15 cellular contexts compared by ENCODE assay signal in genomic region chr2:45745231-45745630, GRCh38.
"Had no signal": no experiment of that assay in that cellular context is flagged by ENCODE, and none has a peak within 500 bp of the region (broad histone marks: within the 10 kb centered on the region; RNA-seq: fewer than 3 reads in every experiment).

No MANE protein-coding gene starts in this region.

- FAIRE-seq: keratinocyte had no signal

- DNase-seq: activated CD4-positive, alpha-beta memory T cell treated with anti-CD3 and anti-CD28 coated beads for 36 hours; activated CD4-positive, alpha-beta T cell treated with anti-CD3 and anti-CD28 coated beads for 1 hour; activated gamma-delta T cell treated with Interleukin-2 at 50 U/mL for 16 hours; activated naive CD8-positive, alpha-beta T cell treated with anti-CD3 and anti-CD28 coated beads, Interleukin-2, amount 10 ng/mL, durations not matched to agents 7 days and 5 days; activated T-cell treated with anti-CD3 and anti-CD28 coated beads, Interleukin-2, amount 50 U/mL, for 48 hours; aorta; gastrocnemius medialis; midbrain; naive B cell; right lobe of liver; stimulated activated CD4-positive, alpha-beta T cell treated with anti-CD3 and anti-CD28 coated beads, Interleukin-15, amount 100 ng/mL, for 24 hours; stimulated activated CD4-positive, alpha-beta T cell treated with anti-CD3 and anti-CD28 coated beads, Interleukin-4, amount 100 ng/mL, for 24 hours; stomach; thyroid gland had no signal

- H3K36me3 ChIP-seq: gastrocnemius medialis, right lobe of liver, stomach, thyroid gland had no signal

- H3K27me3 Mint-ChIP-seq: activated CD4-positive, alpha-beta memory T cell treated with anti-CD3 and anti-CD28 coated beads for 36 hours; activated naive CD8-positive, alpha-beta T cell treated with anti-CD3 and anti-CD28 coated beads, Interleukin-2, amount 10 ng/mL, durations not matched to agents 7 days and 5 days; naive B cell had no signal

- H3K27me3 ChIP-seq: gastrocnemius medialis, right lobe of liver, stomach, thyroid gland had no signal

- ATAC-seq: gastrocnemius medialis, right lobe of liver had no signal

- H3K9me3 ChIP-seq: gastrocnemius medialis, right lobe of liver, thyroid gland had no signal

- H3K4me1 Mint-ChIP-seq: activated naive CD8-positive, alpha-beta T cell treated with anti-CD3 and anti-CD28 coated beads, Interleukin-2, amount 10 ng/mL, durations not matched to agents 7 days and 5 days had no signal

- H3K27ac Mint-ChIP-seq: activated CD4-positive, alpha-beta memory T cell treated with anti-CD3 and anti-CD28 coated beads for 36 hours; activated naive CD8-positive, alpha-beta T cell treated with anti-CD3 and anti-CD28 coated beads, Interleukin-2, amount 10 ng/mL, durations not matched to agents 7 days and 5 days had no signal

- H3K4me3 ChIP-seq: gastrocnemius medialis, right lobe of liver, stomach, thyroid gland had no signal

- H3K4me1 ChIP-seq: thyroid gland had no signal

- H3K27ac ChIP-seq: right lobe of liver, thyroid gland had no signal

- H3K4me3 Mint-ChIP-seq: activated CD4-positive, alpha-beta memory T cell treated with anti-CD3 and anti-CD28 coated beads for 36 hours; activated naive CD8-positive, alpha-beta T cell treated with anti-CD3 and anti-CD28 coated beads, Interleukin-2, amount 10 ng/mL, durations not matched to agents 7 days and 5 days had no signal
